ENCODE assay signal across 8 cellular contexts in the genomic region with DNA sequence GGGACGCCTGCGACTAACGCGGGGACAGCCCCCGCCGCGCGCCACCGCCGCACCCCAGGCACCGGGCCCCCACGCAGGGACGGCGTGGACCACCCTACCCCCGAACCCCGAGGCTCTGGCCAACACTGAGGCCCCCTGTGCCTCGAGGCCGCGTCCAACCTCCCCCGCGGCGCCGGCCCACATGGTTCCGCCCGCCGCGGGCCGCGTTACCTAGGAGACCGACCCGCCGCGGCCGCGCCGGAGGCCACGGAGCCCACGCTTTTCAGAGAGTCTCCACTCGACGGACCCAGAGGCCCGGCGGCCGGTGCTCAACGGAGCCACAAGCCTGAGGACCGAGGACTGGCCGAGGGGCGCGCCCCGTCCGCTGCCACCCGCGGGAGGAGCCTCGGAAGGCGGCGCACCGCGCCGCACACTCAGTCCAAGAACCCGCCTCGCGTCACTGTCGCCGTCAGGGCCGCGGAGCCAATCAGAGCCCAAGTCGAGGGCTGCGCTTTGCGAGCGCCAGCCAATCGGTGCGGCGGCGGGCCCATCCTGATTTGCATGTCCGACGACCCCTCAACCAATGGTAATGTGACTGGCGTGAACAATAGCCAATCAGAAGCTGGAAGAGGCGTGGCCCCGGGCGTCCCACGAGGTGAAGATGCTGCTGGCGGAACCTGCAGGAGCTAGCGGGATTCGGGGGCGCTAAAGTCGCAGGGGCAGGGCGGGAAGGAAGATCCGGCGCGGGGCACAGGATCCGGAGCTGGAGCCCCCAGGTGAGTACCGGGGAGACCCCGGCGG. TPM values are rescaled to one million over a fixed set of nuclear protein-coding genes. Genes with fewer than 3 reads are reported as not detected.
A peak's percentile ranks its signal among the peaks of the same experiment; 100 is the strongest.
DNase-seq lines count a peak whose midpoint lies in the region; ATAC-seq and TF ChIP-seq lines count a peak whose summit lies in the region.

A gene (minus strand): TSS at position 392 of the 780 bp plus-strand sequence. CDS start 6,136 bp downstream, outside the sequence.

- H3K27me3 Mint-ChIP-seq in naive B cell: no peaks in the 10 kb centered on the region
- no peaks in the 10 kb centered on the region for H3K27me3 Mint-ChIP-seq in stimulated activated memory B cell treated with anti-CD40 and anti-IgM and Interleukin-4, amounts not matched to agents 10 μg/mL and 1 μg/mL and 100 μg/mL, for 72 hours

- H3K9me3 ChIP-seq in DND-41 (ENCODE audit: insufficient read depth, low read length, severe bottlenecking) (no peaks in the 10 kb centered on the region), Karpas-422 (ENCODE audit: low read length) (no peaks in the 10 kb centered on the region)

- H3K4me3 Mint-ChIP-seq in naive B cell: peak within 1 kb of the TSS; percentile 87 to 99 (median 96)
- peak within 1 kb of the TSS; percentile 93 for H3K4me3 Mint-ChIP-seq in stimulated activated memory B cell treated with anti-CD40 and anti-IgM and Interleukin-4, amounts not matched to agents 10 μg/mL and 1 μg/mL and 100 μg/mL, for 72 hours

- peak within 1 kb of the TSS; percentile 89 to 98 (median 96) for H3K27ac Mint-ChIP-seq in naive B cell
- H3K27ac Mint-ChIP-seq in stimulated activated memory B cell treated with anti-CD40 and anti-IgM and Interleukin-4, amounts not matched to agents 10 μg/mL and 1 μg/mL and 100 μg/mL, for 72 hours: peak within 1 kb of the TSS; percentile 70

- H3K4me2 ChIP-seq in DND-41 (ENCODE audit: insufficient read depth, low read length): peak within 1 kb of the TSS; percentile 98
- peak within 1 kb of the TSS; percentile 99 for H3K4me2 ChIP-seq in Karpas-422 (ENCODE audit: low read depth, low read length, poor library complexity, severe bottlenecking)

- H3K36me3 ChIP-seq in DND-41 (ENCODE audit: insufficient read depth, low read length) (peaks cover 10% of the 10 kb centered on the region), Karpas-422 (ENCODE audit: insufficient read depth, low read length) (no peaks in the 10 kb centered on the region)

- H4K20me1 ChIP-seq in DND-41 (ENCODE audit: insufficient read depth, low read length) (peaks cover 62% of the 10 kb centered on the region), Karpas-422 (ENCODE audit: insufficient read depth, low read depth, low read length) (peaks cover 30% of the 10 kb centered on the region)

- no peaks in the 10 kb centered on the region for H3K9me2 ChIP-seq in Karpas-422 (replicated peaks; ENCODE audit: insufficient read depth, low read length)

- DNase-seq in DND-41 (peak; percentile 100), Karpas-422 (peak; percentile 100), RPMI8226 (peak; percentile 100), fibroblast of gingiva (ENCODE audit: low read depth) (peak; percentile 100), naive B cell (peak; percentile 99)
- peak; percentile 98 to 99 for DNase-seq in activated T-helper 1 cell treated with anti-CD3 and anti-CD28 coated beads, Interleukin-2, amount 50 U/mL, for 16 hours (ENCODE audit: low read depth in 1 of 2, low spot score in 1 of 2)

- H3K27me3 ChIP-seq in DND-41 (ENCODE audit: insufficient read depth, low read length, poor library complexity) (no peaks in the 10 kb centered on the region), Karpas-422 (ENCODE audit: low read length) (no peaks in the 10 kb centered on the region)

- H3K36me3 Mint-ChIP-seq in naive B cell: no peaks in the 10 kb centered on the region
- no peaks in the 10 kb centered on the region for H3K36me3 Mint-ChIP-seq in stimulated activated memory B cell treated with anti-CD40 and anti-IgM and Interleukin-4, amounts not matched to agents 10 μg/mL and 1 μg/mL and 100 μg/mL, for 72 hours

- H3K4me1 Mint-ChIP-seq in naive B cell: peaks cover 33 to 38% (median 33%) of the 10 kb centered on the region in 3 donors
- H3K4me1 Mint-ChIP-seq in stimulated activated memory B cell treated with anti-CD40 and anti-IgM and Interleukin-4, amounts not matched to agents 10 μg/mL and 1 μg/mL and 100 μg/mL, for 72 hours: peaks cover 39% of the 10 kb centered on the region

- no peaks in the 10 kb centered on the region for H3K9me3 Mint-ChIP-seq in naive B cell
- no peaks in the 10 kb centered on the region for H3K9me3 Mint-ChIP-seq in stimulated activated memory B cell treated with anti-CD40 and anti-IgM and Interleukin-4, amounts not matched to agents 10 μg/mL and 1 μg/mL and 100 μg/mL, for 72 hours

- ATAC-seq in DND-41 (ENCODE audit: insufficient read depth, low read depth): peak; percentile 92
- ATAC-seq in GM21825 (IDR thresholded peaks at IDR 0.05; ENCODE audit: unreplicated experiment): peak; percentile 84
- ATAC-seq in naive B cell (ENCODE audit: low read depth in 2 of 2): peak; percentile 89 to 92
- peak; percentile 97 for ATAC-seq in stimulated activated memory B cell treated with anti-CD40 and anti-IgM and Interleukin-4, amounts not matched to agents 10 μg/mL and 1 μg/mL and 100 μg/mL, for 72 hours

- H3K27ac ChIP-seq in DND-41 (ENCODE audit: low read length) (peak within 1 kb of the TSS; percentile 83), Karpas-422 (ENCODE audit: low read length) (no peak within 1 kb of the TSS)

- peak within 1 kb of the TSS; percentile 76 for H3K9ac ChIP-seq in DND-41 (ENCODE audit: low read depth, low read length)
- peak within 1 kb of the TSS; percentile 82 for H3K9ac ChIP-seq in Karpas-422 (ENCODE audit: low read length)

- H3K4me3 ChIP-seq in DND-41 (ENCODE audit: low read depth in 1 of 2, low read length in 2 of 2) (peak within 1 kb of the TSS; percentile 75 to 90), Karpas-422 (ENCODE audit: low read length) (peak within 1 kb of the TSS; percentile 89)

- H3K79me2 ChIP-seq in DND-41 (ENCODE audit: insufficient read depth, low read length) (peaks cover 48% of the 10 kb centered on the region), Karpas-422 (ENCODE audit: low read length) (no peaks in the 10 kb centered on the region)

- TF ChIP-seq CTCF in DND-41 (IDR thresholded peaks at IDR 0.05; ENCODE audit: borderline replicate concordance, extremely low read depth, low read length, poor library complexity, severe bottlenecking): peak; percentile 27

- H2AFZ ChIP-seq in DND-41 (ENCODE audit: low read depth, low read length) (peak within 1 kb of the TSS; percentile 94), Karpas-422 (ENCODE audit: low read length) (peak within 1 kb of the TSS; percentile 98)

- peaks cover 42% of the 10 kb centered on the region for H3K4me1 ChIP-seq in DND-41 (ENCODE audit: insufficient read depth, low read length)
- H3K4me1 ChIP-seq in Karpas-422 (ENCODE audit: low read length): peaks cover 25% of the 10 kb centered on the region

RNA-seq across cellular contexts. Expression of the gene that starts here (rescaled TPM):
- total RNA-seq in Karpas-422 (2014; rRNA removed; shearing (Covaris generic); ENCODE audit: low replicate concordance): 3.9 and 7.9 TPM in 2 replicates
- polyA plus RNA-seq in naive B cell (ENCODE audit: low read depth in 6 of 6): 1 to 10 TPM in 2 of 6 donors, under 1 TPM in 3, not detected in 1; 0.51 to 1.1 (median 0.68) TPM
